24 cellular contexts compared by ENCODE assay signal in genomic region chr2:95044598-95044997, GRCh38. TPM values are rescaled to one million over a fixed set of nuclear protein-coding genes. Genes with fewer than 3 reads are reported as not detected.
"Had no signal": no experiment of that assay in that cellular context is flagged by ENCODE, and none has a peak within 500 bp of the region (broad histone marks: within the 10 kb centered on the region; RNA-seq: fewer than 3 reads in every experiment).

No MANE protein-coding gene starts in this region.

- H3K4me3 ChIP-seq: dorsolateral prefrontal cortex, hepatocyte, lung, skin epidermis, testis, upper lobe of left lung had no signal

- ATAC-seq: activated CD4-positive, CD25-positive, alpha-beta regulatory T cell treated with anti-CD3 and anti-CD28 coated beads, Interleukin-2, amount 50 U/mL, for 24 hours; activated T-cell treated with anti-CD3 and anti-CD28 coated beads, Interleukin-2, amount 50 U/mL, for 72 hours; foreskin keratinocyte; left colon; stimulated activated naive CD8-positive, alpha-beta T cell treated with anti-CD3 and anti-CD28 coated beads, Interleukin-15, amount 100 ng/mL, for 72 hours had no signal

- FAIRE-seq: islet of Langerhans had no signal

- H3K27ac Mint-ChIP-seq: activated T-cell treated with anti-CD3 and anti-CD28 coated beads, Interleukin-2, amount 50 U/mL, for 72 hours; endodermal cell; nephron progenitor cell; progenitor cell of endocrine pancreas had no signal

- H3K4me1 Mint-ChIP-seq: endodermal cell, nephron progenitor cell had no signal

- H3K4me1 ChIP-seq: foreskin keratinocyte, testis had no signal

- H3K27me3 ChIP-seq: dorsolateral prefrontal cortex, hepatocyte, testis, upper lobe of left lung had no signal

- H3K27me3 Mint-ChIP-seq: activated naive CD4-positive, alpha-beta T cell treated with anti-CD3 and anti-CD28 coated beads, Interleukin-2, amount 50 U/mL, for 24 hours; stimulated activated naive CD8-positive, alpha-beta T cell treated with anti-CD3 and anti-CD28 coated beads, Interleukin-15, amount 100 ng/mL, for 72 hours had no signal

- H3K9me3 Mint-ChIP-seq: activated naive CD4-positive, alpha-beta T cell treated with anti-CD3 and anti-CD28 coated beads, Interleukin-2, amount 50 U/mL, for 24 hours; activated T-cell treated with anti-CD3 and anti-CD28 coated beads, Interleukin-2, amount 50 U/mL, for 72 hours; endodermal cell; stimulated activated naive CD8-positive, alpha-beta T cell treated with anti-CD3 and anti-CD28 coated beads, Interleukin-15, amount 100 ng/mL, for 72 hours had no signal

- DNase-seq: activated CD4-positive, alpha-beta T cell treated with anti-CD3 and anti-CD28 coated beads, Interleukin-2, amount 50 U/mL, for 1 hour; activated CD8-positive, alpha-beta memory T cell treated with anti-CD3 and anti-CD28 coated beads for 24 hours; activated gamma-delta T cell; activated T-cell treated with anti-CD3 and anti-CD28 coated beads, Interleukin-2, amount 50 U/mL, for 72 hours; dorsolateral prefrontal cortex; endodermal cell; foreskin keratinocyte; left colon; nephron progenitor cell; occipital lobe; stimulated activated CD4-positive, alpha-beta T cell treated with anti-CD3 and anti-CD28 coated beads, Interleukin-15, amount 100 ng/mL, for 24 hours; stimulated activated CD4-positive, alpha-beta T cell treated with anti-CD3 and anti-CD28 coated beads, Interleukin-2, amount 100 ng/mL, for 48 hours; stimulated activated naive CD8-positive, alpha-beta T cell treated with anti-CD3 and anti-CD28 coated beads, Interleukin-15, amount 100 ng/mL, for 72 hours; testis had no signal

- H3K36me3 ChIP-seq: upper lobe of left lung had no signal

- H3K9me3 ChIP-seq: testis, upper lobe of left lung had no signal

- H3K27ac ChIP-seq: epithelial cell of prostate, foreskin keratinocyte, hepatocyte, skin epidermis, testis had no signal

- H3K4me3 Mint-ChIP-seq: activated naive CD4-positive, alpha-beta T cell treated with anti-CD3 and anti-CD28 coated beads, Interleukin-2, amount 50 U/mL, for 24 hours; activated T-cell treated with anti-CD3 and anti-CD28 coated beads, Interleukin-2, amount 50 U/mL, for 72 hours; endodermal cell; nephron progenitor cell; stimulated activated naive CD8-positive, alpha-beta T cell treated with anti-CD3 and anti-CD28 coated beads, Interleukin-15, amount 100 ng/mL, for 72 hours had no signal

RNA-seq across cellular contexts. Expression of gene MAL, which starts 19.1 kb away (rescaled TPM):
- total RNA-seq: endodermal cell, fibroblast of lung, foreskin keratinocyte, occipital lobe, progenitor cell of endocrine pancreas had no signal
- polyA plus RNA-seq: fibroblast of lung, foreskin keratinocyte, hepatocyte had no signal
